In genomic region chr3:5191555-5192304, GRCh38 we compare ENCODE assay signal across 9 cellular contexts. TPM values are rescaled to one million over a fixed set of nuclear protein-coding genes. Genes with fewer than 3 reads are reported as not detected.
DNase-seq lines count a peak whose midpoint lies in the region; ATAC-seq and TF ChIP-seq lines count a peak whose summit lies in the region.
"Had no signal": no experiment of that assay in that cellular context is flagged by ENCODE, and none has a peak within 500 bp of the region (broad histone marks: within the 10 kb centered on the region; RNA-seq: fewer than 3 reads in every experiment).

No MANE protein-coding gene starts in this region.

- H3K9ac ChIP-seq in DND-41 (ENCODE audit: low read depth, low read length), result peak overlapping the region; percentile 99
- H3K9ac ChIP-seq in SU-DHL-6 (ENCODE audit: low read length), result peak overlapping the region; percentile 99

- TF ChIP-seq CTCF in DND-41 (IDR thresholded peaks at IDR 0.05; ENCODE audit: borderline replicate concordance, extremely low read depth, low read length, poor library complexity, severe bottlenecking), result no peak
- TF ChIP-seq CTCF in SU-DHL-6 (IDR thresholded peaks at IDR 0.05; ENCODE audit: insufficient read depth, low read length, poor library complexity, severe bottlenecking), result no peak

- H3K27ac ChIP-seq in DND-41 (ENCODE audit: low read length) (peak overlapping the region; percentile 98), SU-DHL-6 (ENCODE audit: low read depth, low read length) (peak overlapping the region; percentile 88), SJCRH30 (no peak overlapping the region)

- peaks cover 68% of the 10 kb centered on the region for H3K4me1 ChIP-seq in DND-41 (ENCODE audit: insufficient read depth, low read length)
- no peaks in the 10 kb centered on the region; the same call in 1 of the 2 replicates for H3K4me1 ChIP-seq in SJCRH30

- peaks cover 58 to 76% (median 76%) of the 10 kb centered on the region in 3 donors for H3K4me1 Mint-ChIP-seq in naive B cell

- TF ChIP-seq POLR2A in GM19193 (IDR thresholded peaks at IDR 0.05; ENCODE audit: extremely low read depth, insufficient read depth, insufficient read length), result peak; percentile 28

- peaks cover 17 to 18% of the 10 kb centered on the region in 2 donors for H3K36me3 Mint-ChIP-seq in naive B cell

- no peaks in the 10 kb centered on the region for H3K27me3 ChIP-seq in DND-41 (ENCODE audit: insufficient read depth, low read length, poor library complexity)
- H3K27me3 ChIP-seq in SU-DHL-6 (ENCODE audit: low read length), result no peaks in the 10 kb centered on the region
- H3K27me3 ChIP-seq in SJCRH30, result no peaks in the 10 kb centered on the region

- H3K9me3 ChIP-seq in DND-41 (ENCODE audit: insufficient read depth, low read length, severe bottlenecking) (no peaks in the 10 kb centered on the region), SU-DHL-6 (ENCODE audit: insufficient read depth, low read length) (no peaks in the 10 kb centered on the region), SJCRH30 (replicated peaks) (no peaks in the 10 kb centered on the region)

- peaks cover 19% of the 10 kb centered on the region for H4K20me1 ChIP-seq in DND-41 (ENCODE audit: insufficient read depth, low read length)
- peaks cover 22% of the 10 kb centered on the region for H4K20me1 ChIP-seq in SU-DHL-6 (ENCODE audit: low read depth, low read length)

- peak overlapping the region; percentile 94 for H3K4me2 ChIP-seq in DND-41 (ENCODE audit: insufficient read depth, low read length)
- H3K4me2 ChIP-seq in SU-DHL-6 (ENCODE audit: low read depth, low read length, poor library complexity, severe bottlenecking), result peak overlapping the region; percentile 97

- ATAC-seq in DND-41 (ENCODE audit: insufficient read depth, low read depth) (no peak), naive B cell (ENCODE audit: low read depth in 2 of 2) (no peak)

- H3K27ac Mint-ChIP-seq in naive B cell, result peak overlapping the region; percentile 73 to 99 (median 84)

- peak overlapping the region; percentile 24 to 88 for H3K4me3 ChIP-seq in DND-41 (ENCODE audit: low read depth in 1 of 2, low read length in 2 of 2)
- H3K4me3 ChIP-seq in SU-DHL-6 (ENCODE audit: insufficient read depth, low read length, poor library complexity, severe bottlenecking), result peak overlapping the region; percentile 95
- no peak overlapping the region for H3K4me3 ChIP-seq in SJCRH30

- H3K27me3 Mint-ChIP-seq in naive B cell, result no peaks in the 10 kb centered on the region

- peak overlapping the region; percentile 55 to 91 (median 64) for H3K4me3 Mint-ChIP-seq in naive B cell

- H3K79me2 ChIP-seq in DND-41 (ENCODE audit: insufficient read depth, low read length), result peaks cover 97% of the 10 kb centered on the region
- H3K79me2 ChIP-seq in SU-DHL-6 (ENCODE audit: insufficient read depth, low read length), result peaks cover 93% of the 10 kb centered on the region

- DNase-seq in DND-41 (no peak), naive B cell (no peak), NCI-H1436 (lab: John Stamatoyannopoulos, UW) (no peak), amygdala (lab: John Stamatoyannopoulos, UW) (no peak), GM03348 (ENCODE audit: low spot score) (no peak), SJCRH30 (no peak)
- DNase-seq: NCI-H2029 had no signal

- peaks cover 46% of the 10 kb centered on the region for H3F3A ChIP-seq in SU-DHL-6 (ENCODE audit: insufficient read depth)

- H3K36me3 ChIP-seq in DND-41 (ENCODE audit: insufficient read depth, low read length) (peaks cover 74% of the 10 kb centered on the region), SU-DHL-6 (ENCODE audit: low read length) (peaks cover 26% of the 10 kb centered on the region), SJCRH30 (0 out of 2 replicates have a peak, but pooled peaks cover 3% of the 10 kb centered on the region)

- H2AFZ ChIP-seq in DND-41 (ENCODE audit: low read depth, low read length) (no peak overlapping the region), SU-DHL-6 (ENCODE audit: low read depth, low read length, severe bottlenecking) (no peak overlapping the region)

- H3K9me2 ChIP-seq in SU-DHL-6 (replicated peaks; ENCODE audit: insufficient read depth, low read length), result no peaks in the 10 kb centered on the region

- no peaks in the 10 kb centered on the region for H3K9me3 Mint-ChIP-seq in naive B cell

RNA-seq across cellular contexts. Expression of gene EDEM1, which starts 4.2 kb away (rescaled TPM):
- polyA plus RNA-seq in naive B cell (ENCODE audit: low read depth in 6 of 6), result 10 to 100 TPM; 43.5 to 77.8 (median 57.4) TPM
- 20.8 and 22.2 TPM in 2 replicates for total RNA-seq in SJCRH30 (2014; rRNA removed; shearing (Covaris generic))
